ENCODE assay signal across 9 cellular contexts in the genomic region with DNA sequence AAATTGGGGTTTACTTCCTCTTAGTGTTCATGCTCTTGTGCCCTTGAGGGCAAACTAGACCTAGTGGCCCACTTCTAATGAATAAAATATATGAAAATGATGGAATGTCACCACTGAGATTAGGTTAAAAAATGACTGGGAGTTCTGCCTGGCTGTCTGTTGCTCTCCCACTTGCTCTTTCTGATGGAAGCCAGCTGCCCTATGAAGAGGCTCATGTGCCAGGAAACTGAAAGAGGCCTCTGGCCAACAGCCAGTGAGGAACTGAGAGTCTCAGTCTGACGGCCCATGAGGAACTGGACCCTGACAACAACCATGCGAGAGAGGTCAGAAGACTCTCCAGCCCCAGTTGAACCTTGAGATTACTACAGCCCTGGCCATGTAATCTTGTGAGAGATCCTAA.
DNase-seq lines count a peak whose midpoint lies in the region; ATAC-seq and TF ChIP-seq lines count a peak whose summit lies in the region.
"Had no signal": no experiment of that assay in that cellular context is flagged by ENCODE, and none has a peak within 500 bp of the region (broad histone marks: within the 10 kb centered on the region; RNA-seq: fewer than 3 reads in every experiment).

No MANE protein-coding gene starts in this region.

- no peaks in the 10 kb centered on the region for H3K4me1 ChIP-seq in body of pancreas
- H3K4me1 ChIP-seq: A549 had no signal

- intact Hi-C loops in body of pancreas (cut with DNase I), result no loop called here

- H3K36me3 ChIP-seq in body of pancreas (replicated peaks in 1 of 2; ENCODE audit: insufficient read depth in 1 of 2, low read depth in 2 of 2), result no peaks in the 10 kb centered on the region

- no peak for TF ChIP-seq CTCF in body of pancreas (IDR thresholded peaks at IDR 0.05)

- H3K27ac ChIP-seq in body of pancreas, result no peak overlapping the region
- H3K27ac ChIP-seq: A549 had no signal

- TF ChIP-seq POLR2A in body of pancreas (IDR thresholded peaks at IDR 0.05), result no peak

- H3K4me3 ChIP-seq in body of pancreas, result no peak overlapping the region
- H3K4me3 ChIP-seq: A549 had no signal

- ATAC-seq in HG03139 (IDR thresholded peaks at IDR 0.05; ENCODE audit: unreplicated experiment), result peak; percentile 100
- ATAC-seq in body of pancreas, result peak; percentile 40
- ATAC-seq: A549 had no signal

- no peaks in the 10 kb centered on the region for H3K27me3 ChIP-seq in body of pancreas

- H3K9me3 ChIP-seq in body of pancreas, result no peaks in the 10 kb centered on the region
- H3K9me3 ChIP-seq: A549 had no signal

- 39 to 52% methylated on average over 2 of the region's 2 CpGs for WGBS in body of pancreas, 2 donors

- DNase-seq in DMS53 (lab: John Stamatoyannopoulos, UW) (peak; percentile 50), DMS53 treated with DMSO at 0.1 percent for 48 hours (lab: John Stamatoyannopoulos, UW; ENCODE audit: unreplicated experiment) (no peak), body of pancreas (peak; percentile 28 to 77 (median 50)), occipital lobe (lab: John Stamatoyannopoulos, UW) (peak; percentile 42), SIG-M5 treated with dmso at 0.1 percent for 504 hours (lab: John Stamatoyannopoulos, UW; ENCODE audit: unreplicated experiment) (no peak), SW 1271 (lab: John Stamatoyannopoulos, UW) (no peak), GM03348 (ENCODE audit: low spot score) (no peak)

Comparison
In these comparisons a context has a peak if more than half of its experiments do, and no peak if none do; other contexts are left out.
1. DNase-seq: peak in DMS53 (single experiment), body of pancreas (4 of 4) and occipital lobe (single experiment); none in DMS53 treated with DMSO at 0.1 percent for 48 hours (single experiment), SIG-M5 treated with dmso at 0.1 percent for 504 hours (single experiment), SW 1271 (0 of 2) and GM03348 (single experiment).